In genomic region chr12:111201036-111201435, GRCh38 we compare ENCODE assay signal across 23 cellular contexts.
DNase-seq lines count a peak whose midpoint lies in the region; TF ChIP-seq lines count a peak whose summit lies in the region.
"Had no signal": no experiment of that assay in that cellular context is flagged by ENCODE, and none has a peak within 500 bp of the region (broad histone marks: within the 10 kb centered on the region; RNA-seq: fewer than 3 reads in every experiment).

No MANE protein-coding gene starts in this region.

- DNase-seq in A673 (ENCODE audit: low spot score) (peak; percentile 38), NCI-H524 (lab: John Stamatoyannopoulos, UW) (peak; percentile 69 to 84), inferior parietal cortex (ENCODE audit: extremely low spot score) (no peak), DMS79 (lab: John Stamatoyannopoulos, UW) (no peak), DMS153 treated with DMSO at 0.1 percent for 48 hours (lab: John Stamatoyannopoulos, UW; ENCODE audit: unreplicated experiment) (no peak)
- no peak for DNase-seq in stimulated activated CD4-positive, alpha-beta T cell treated with anti-CD3 and anti-CD28 coated beads, Interleukin-4, amount 100 ng/mL, for 4 hours
- DNase-seq: ACHN; activated CD4-positive, alpha-beta T cell treated with anti-CD3 and anti-CD28 coated beads, Interleukin-2, amount 50 U/mL, for 4 hours; activated naive CD4-positive, alpha-beta T cell treated with anti-CD3 and anti-CD28 coated beads for 36 hours; activated T-cell treated with anti-CD3 and anti-CD28 coated beads for 4 hours; cerebellar nuclear complex; immature natural killer cell; NCI-H446; retina; Right ventricle myocardium superior; stimulated activated CD4-positive, alpha-beta T cell treated with anti-CD3 and anti-CD28 coated beads, Interleukin-12 subunit alpha, Interleukin-12 subunit beta, amount 100 ng/mL, for 4 hours; T-cell; testis had no signal

- H3K27ac Mint-ChIP-seq in brain, result peak overlapping the region in 4 of 5 experiments; percentile 14 to 81 (median 34)
- H3K27ac Mint-ChIP-seq: activated naive CD4-positive, alpha-beta T cell treated with anti-CD3 and anti-CD28 coated beads for 36 hours; immature natural killer cell; T-cell had no signal

- H3K4me3 Mint-ChIP-seq in brain, result no peak overlapping the region
- H3K4me3 Mint-ChIP-seq: activated naive CD4-positive, alpha-beta T cell treated with anti-CD3 and anti-CD28 coated beads for 36 hours; immature natural killer cell; T-cell had no signal

- no peaks in the 10 kb centered on the region for H3K4me1 ChIP-seq in A673 (ENCODE audit: insufficient read depth, low read length, poor library complexity, severe bottlenecking)
- H3K4me1 ChIP-seq in HEK293 (ENCODE audit: control insufficient read depth, insufficient read depth, low read length), result no peaks in the 10 kb centered on the region
- H3K4me1 ChIP-seq: ascending aorta, testis had no signal

- H3K27me3 ChIP-seq in A673 (replicated peaks; ENCODE audit: insufficient read depth, low read depth, low read length, poor library complexity), result no peaks in the 10 kb centered on the region
- H3K27me3 ChIP-seq: ascending aorta, testis had no signal

- intact Hi-C loops in A673 (cut with micrococcal nuclease; ENCODE audit: unreplicated experiment), result no loop called here

- no peaks in the 10 kb centered on the region for H3K36me3 Mint-ChIP-seq in brain
- H3K36me3 Mint-ChIP-seq: immature natural killer cell, T-cell had no signal

- H3K27me3 Mint-ChIP-seq in brain, result peaks cover 4% of the 10 kb centered on the region

- H3K27ac ChIP-seq in A673 (ENCODE audit: low read depth, low read length, poor library complexity, severe bottlenecking), result no peak overlapping the region
- no peak overlapping the region for H3K27ac ChIP-seq in HEK293 (ENCODE audit: extremely low read depth, low read depth, low read length)
- H3K27ac ChIP-seq: ascending aorta, C4-2B, KMS-11, testis had no signal

- no peaks in the 10 kb centered on the region for H3K9me3 Mint-ChIP-seq in brain
- H3K9me3 Mint-ChIP-seq: activated naive CD4-positive, alpha-beta T cell treated with anti-CD3 and anti-CD28 coated beads for 36 hours; T-cell had no signal

- no peaks in the 10 kb centered on the region for H3K36me3 ChIP-seq in A673 (ENCODE audit: insufficient read depth, low read length, poor library complexity, severe bottlenecking)
- H3K36me3 ChIP-seq in HEK293 (ENCODE audit: control insufficient read depth in 2 of 2, insufficient read depth in 1 of 2, low read length in 2 of 2), result no peaks in the 10 kb centered on the region
- H3K36me3 ChIP-seq: ascending aorta had no signal

- H3K4me1 Mint-ChIP-seq in brain, result peaks cover 41% of the 10 kb centered on the region
- H3K4me1 Mint-ChIP-seq: immature natural killer cell had no signal

- H3K4me3 ChIP-seq in A673 (ENCODE audit: low read depth, low read length, poor library complexity, severe bottlenecking) (no peak overlapping the region), HEK293 (ENCODE audit: low read depth, low read length) (no peak overlapping the region)
- H3K4me3 ChIP-seq: ascending aorta, testis had no signal

- CTCF ChIA-PET in A673 (lab: Charles Lee) (no interaction called here), HEK293 (lab: Yijun Ruan, JAX) (no interaction called here)

- TF ChIP-seq CTCF in A673 (conservative IDR thresholded peaks at IDR 0.05; ENCODE audit: low read depth, low read length) (no peak), HEK293 (tag by site-specific recombination; IDR thresholded peaks at IDR 0.05) (peak; percentile 49; the same call in 1 of the 2 replicates), brain (conservative IDR thresholded peaks at IDR 0.05) (peak in 1 of 2 experiments; percentile 22)

- no TSS peak for BruUV-seq in A673 (replicated peaks; lab: Mats Ljungman, UMichigan)

- H3K9me3 ChIP-seq in A673 (ENCODE audit: low read depth, low read length, poor library complexity, severe bottlenecking), result no peaks in the 10 kb centered on the region
- H3K9me3 ChIP-seq in HEK293 (ENCODE audit: control insufficient read depth, insufficient read depth, low read depth, low read length), result no peaks in the 10 kb centered on the region
- H3K9me3 ChIP-seq: ascending aorta, testis had no signal

- POLR2A ChIA-PET in A673 (lab: Charles Lee; ENCODE audit: low non-redundant PET), result no interaction called here
- POLR2A ChIA-PET in HEK293 (lab: Yijun Ruan, JAX), result no interaction called here

TF ChIP-seq in HEK293, 187 proteins besides CTCF, POLR2A, EP300 and RAD21 (continues in another document):
- TF ChIP-seq, protein P1, sequence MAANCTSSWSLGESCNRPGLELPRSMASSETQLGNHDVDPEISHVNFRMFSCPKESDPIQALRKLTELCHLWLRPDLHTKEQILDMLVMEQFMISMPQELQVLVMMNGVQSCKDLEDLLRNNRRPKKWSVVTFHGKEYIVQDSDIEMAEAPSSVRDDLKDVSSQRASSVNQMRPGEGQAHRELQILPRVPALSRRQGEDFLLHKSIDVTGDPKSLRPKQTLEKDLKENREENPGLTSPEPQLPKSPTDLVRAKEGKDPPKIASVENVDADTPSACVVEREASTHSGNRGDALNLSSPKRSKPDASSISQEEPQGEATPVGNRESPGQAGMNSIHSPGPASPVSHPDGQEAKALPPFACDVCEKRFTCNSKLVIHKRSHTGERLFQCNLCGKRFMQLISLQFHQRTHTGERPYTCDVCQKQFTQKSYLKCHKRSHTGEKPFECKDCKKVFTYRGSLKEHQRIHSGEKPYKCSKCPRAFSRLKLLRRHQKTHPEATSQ (tag by site-specific recombination; IDR thresholded peaks at IDR 0.05), result no peak
- no peak for TF ChIP-seq ZNF214 (tag by site-specific recombination; IDR thresholded peaks at IDR 0.05; ENCODE audit: borderline replicate concordance)
- no peak for TF ChIP-seq GLI4 (tag by site-specific recombination; IDR thresholded peaks at IDR 0.05)
- TF ChIP-seq ZNF596 (tag by site-specific recombination; IDR thresholded peaks at IDR 0.05), result no peak
- no peak for TF ChIP-seq ZNF23 (tag by site-specific recombination; IDR thresholded peaks at IDR 0.05; ENCODE audit: borderline replicate concordance)
- peak; percentile 75 for TF ChIP-seq ZFHX2 (tag by site-specific recombination; conservative IDR thresholded peaks at IDR 0.05)
- TF ChIP-seq ZNF660 (tag by site-specific recombination; IDR thresholded peaks at IDR 0.05), result peak; percentile 26; the same call in 1 of the 2 replicates
- no peak for TF ChIP-seq ZNF157 (tag by site-specific recombination; IDR thresholded peaks at IDR 0.05)
- no peak for TF ChIP-seq KLF10 (tag by site-specific recombination; IDR thresholded peaks at IDR 0.05)
- no peak for TF ChIP-seq ZNF629 (tag by site-specific recombination; IDR thresholded peaks at IDR 0.05)
- TF ChIP-seq ZNF148 (tag by site-specific recombination; IDR thresholded peaks at IDR 0.05; ENCODE audit: borderline replicate concordance), result no peak
- no peak for TF ChIP-seq SCRT1 (tag by site-specific recombination; IDR thresholded peaks at IDR 0.05; ENCODE audit: borderline replicate concordance)
- peak; percentile 53; the same call in 1 of the 2 replicates for TF ChIP-seq ZNF600 (tag by site-specific recombination; IDR thresholded peaks at IDR 0.05)
- TF ChIP-seq ZNF391 (tag by site-specific recombination; IDR thresholded peaks at IDR 0.05; ENCODE audit: borderline replicate concordance, low read depth), result no peak
- no peak for TF ChIP-seq ZEB2 (tag by site-specific recombination; IDR thresholded peaks at IDR 0.05)
- TF ChIP-seq ZNF623 (tag by site-specific recombination; IDR thresholded peaks at IDR 0.05), result no peak
- TF ChIP-seq ZSCAN16 (tag by site-specific recombination; IDR thresholded peaks at IDR 0.05), result no peak
- TF ChIP-seq ZNF747 (tag by site-specific recombination; IDR thresholded peaks at IDR 0.05), result no peak
- TF ChIP-seq EGR2 (tag by site-specific recombination; IDR thresholded peaks at IDR 0.05; ENCODE audit: low read depth), result peak; percentile 76
- peak; percentile 42; the same call in 1 of the 2 replicates for TF ChIP-seq ZNF398 (tag by site-specific recombination; IDR thresholded peaks at IDR 0.05)
- no peak for TF ChIP-seq ZNF610 (tag by site-specific recombination; IDR thresholded peaks at IDR 0.05; ENCODE audit: borderline replicate concordance)
- peak; percentile 82 for TF ChIP-seq ZNF10 (tag by site-specific recombination; IDR thresholded peaks at IDR 0.05)

Comparison
In these comparisons a context has a peak if more than half of its experiments do, and no peak if none do; other contexts are left out.
1. DNase-seq: peak in A673 (single experiment) and NCI-H524 (2 of 2); none in stimulated activated CD4-positive, alpha-beta T cell treated with anti-CD3 and anti-CD28 coated beads, Interleukin-4, amount 100 ng/mL, for 4 hours (0 of 2), inferior parietal cortex (single experiment), DMS79 (single experiment) and DMS153 treated with DMSO at 0.1 percent for 48 hours (single experiment).